Comparison of ENCODE assay signal across 16 cellular contexts in the genomic region with DNA sequence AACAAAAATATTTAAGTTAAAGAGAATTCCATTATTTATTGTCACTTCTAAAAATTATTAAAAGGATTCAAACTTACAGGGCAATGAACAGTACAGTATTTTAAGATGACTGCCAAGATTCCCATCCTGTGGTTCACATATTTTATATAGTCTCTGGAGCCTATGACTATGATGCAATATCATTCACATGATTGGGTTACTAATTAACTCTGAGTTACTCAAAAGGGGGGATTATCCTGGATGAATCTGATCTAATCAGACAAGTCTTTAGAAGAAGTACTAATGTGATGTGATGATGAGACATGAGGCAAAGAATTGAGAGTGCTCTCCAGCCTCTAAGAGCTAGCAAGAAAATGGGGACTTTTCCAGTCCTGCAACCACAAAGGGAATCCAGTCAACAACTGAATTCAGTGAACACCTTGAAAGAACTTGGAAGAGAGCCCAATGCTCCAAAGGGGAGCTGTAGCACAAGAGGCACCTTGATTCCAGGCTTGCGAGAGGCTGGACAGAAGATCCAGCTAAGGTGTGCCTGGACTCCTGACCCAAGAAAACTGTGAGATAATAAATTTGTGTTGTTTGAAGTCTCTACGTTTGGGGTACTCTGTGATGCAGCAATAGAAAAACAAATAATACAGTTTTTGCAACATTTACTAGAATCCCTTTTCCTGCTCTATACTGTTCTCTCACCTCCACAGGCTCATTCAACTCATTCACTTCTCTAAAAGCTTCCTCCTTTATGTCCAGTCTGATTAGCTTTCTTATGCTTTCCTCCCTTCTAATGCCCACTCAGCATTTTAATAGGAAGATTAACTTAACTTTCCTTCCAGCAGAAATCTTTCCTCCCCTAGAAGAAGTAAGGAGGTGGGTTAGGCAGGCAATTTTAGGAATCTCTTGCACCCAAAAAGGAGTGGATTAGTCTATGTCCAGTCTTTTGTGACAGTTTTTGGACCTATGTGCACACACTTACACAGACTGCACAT.
"Had no signal": no experiment of that assay in that cellular context is flagged by ENCODE, and none has a peak within 500 bp of the region (broad histone marks: within the 10 kb centered on the region; RNA-seq: fewer than 3 reads in every experiment).

No MANE protein-coding gene starts in this region.

- H3K27ac Mint-ChIP-seq: activated naive CD8-positive, alpha-beta T cell treated with anti-CD3 and anti-CD28 coated beads for 36 hours; naive thymus-derived CD4-positive, alpha-beta T cell; stimulated activated effector memory CD8-positive, alpha-beta T cell treated with anti-CD3 and anti-CD28 coated beads, Interleukin-12 subunit alpha, Interleukin-12 subunit beta, amount 100 ng/mL, for 72 hours had no signal

- H3K36me3 ChIP-seq: esophagus squamous epithelium, ovary, thyroid gland had no signal

- H3K27ac ChIP-seq: esophagus squamous epithelium, ovary, thyroid gland had no signal

- H3K9me3 ChIP-seq: esophagus squamous epithelium, ovary, thyroid gland had no signal

- H3K27me3 ChIP-seq: esophagus squamous epithelium, ovary, thyroid gland had no signal

- H3K4me3 Mint-ChIP-seq: activated naive CD8-positive, alpha-beta T cell treated with anti-CD3 and anti-CD28 coated beads for 36 hours; brain; central memory CD8-positive, alpha-beta T cell; naive thymus-derived CD4-positive, alpha-beta T cell; stimulated activated effector memory CD8-positive, alpha-beta T cell treated with anti-CD3 and anti-CD28 coated beads, Interleukin-12 subunit alpha, Interleukin-12 subunit beta, amount 100 ng/mL, for 72 hours had no signal

- H3K36me3 Mint-ChIP-seq: activated naive CD8-positive, alpha-beta T cell treated with anti-CD3 and anti-CD28 coated beads for 36 hours; brain; naive thymus-derived CD4-positive, alpha-beta T cell; stimulated activated effector memory CD8-positive, alpha-beta T cell treated with anti-CD3 and anti-CD28 coated beads, Interleukin-12 subunit alpha, Interleukin-12 subunit beta, amount 100 ng/mL, for 72 hours had no signal

- H3K9me3 Mint-ChIP-seq: activated naive CD8-positive, alpha-beta T cell treated with anti-CD3 and anti-CD28 coated beads for 36 hours; stimulated activated effector memory CD8-positive, alpha-beta T cell treated with anti-CD3 and anti-CD28 coated beads, Interleukin-12 subunit alpha, Interleukin-12 subunit beta, amount 100 ng/mL, for 72 hours had no signal

- DNase-seq: activated CD4-positive, alpha-beta T cell treated with anti-CD3 and anti-CD28 coated beads, Interleukin-2, amount 50 U/mL, for 1 hour; activated CD8-positive, alpha-beta memory T cell treated with anti-CD3 and anti-CD28 coated beads for 24 hours; activated naive CD8-positive, alpha-beta T cell treated with anti-CD3 and anti-CD28 coated beads for 36 hours; cortex of kidney; effector CD4-positive, alpha-beta T cell; esophagus squamous epithelium; glutamatergic neuron; naive thymus-derived CD4-positive, alpha-beta T cell; ovary; T-helper 9 cell; thyroid gland had no signal

- ATAC-seq: activated CD4-positive, CD25-positive, alpha-beta regulatory T cell treated with anti-CD3 and anti-CD28 coated beads, Interleukin-2, amount 50 U/mL, for 24 hours; naive thymus-derived CD4-positive, alpha-beta T cell; stimulated activated effector memory CD8-positive, alpha-beta T cell treated with anti-CD3 and anti-CD28 coated beads, Interleukin-12 subunit alpha, Interleukin-12 subunit beta, amount 100 ng/mL, for 72 hours had no signal

- H3K27me3 Mint-ChIP-seq: central memory CD8-positive, alpha-beta T cell had no signal

- H3K4me3 ChIP-seq: esophagus squamous epithelium, lung, ovary, thyroid gland had no signal

- H3K4me1 Mint-ChIP-seq: activated naive CD8-positive, alpha-beta T cell treated with anti-CD3 and anti-CD28 coated beads for 36 hours; brain; central memory CD8-positive, alpha-beta T cell; naive thymus-derived CD4-positive, alpha-beta T cell; stimulated activated effector memory CD8-positive, alpha-beta T cell treated with anti-CD3 and anti-CD28 coated beads, Interleukin-12 subunit alpha, Interleukin-12 subunit beta, amount 100 ng/mL, for 72 hours had no signal

- H3K4me1 ChIP-seq: esophagus squamous epithelium, thyroid gland had no signal
